In the genomic region with DNA sequence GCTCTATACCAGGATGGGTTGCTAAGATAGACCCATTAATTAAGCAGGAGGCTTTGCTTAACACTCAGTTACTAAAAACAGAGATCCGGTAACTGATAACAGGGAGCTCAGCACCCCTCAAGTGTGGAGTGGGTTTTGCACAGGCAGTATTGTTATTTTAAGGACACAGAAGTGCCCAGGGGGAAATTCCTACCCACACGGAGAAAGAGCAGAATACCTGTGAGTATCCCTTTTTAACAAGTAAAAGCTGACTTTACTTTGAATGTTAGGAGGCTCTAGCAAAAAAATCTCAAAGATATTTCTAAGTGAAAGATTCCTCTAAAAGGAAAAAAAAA, we compare ENCODE assay signal across 22 cellular contexts. TPM values are rescaled to one million over a fixed set of nuclear protein-coding genes. Genes with fewer than 3 reads are reported as not detected.
DNase-seq lines count a peak whose midpoint lies in the region; ATAC-seq and TF ChIP-seq lines count a peak whose summit lies in the region.
"Had no signal": no experiment of that assay in that cellular context is flagged by ENCODE, and none has a peak within 500 bp of the region (broad histone marks: within the 10 kb centered on the region; RNA-seq: fewer than 3 reads in every experiment).

No MANE protein-coding gene starts in this region.

- ATAC-seq in WTC11 (no peak; the same call in 1 of the 2 replicates), T-cell (replicated peaks in 1 of 4) (no peak), GM18907 (IDR thresholded peaks at IDR 0.05; ENCODE audit: unreplicated experiment) (no peak)
- ATAC-seq: K562 had no signal

- CTCF ChIA-PET in WTC11 (lab: Charles Lee) = interaction anchor here (0.6 to 2.4 kb wide), 8 partner anchors 21 to 229 kb away, joined by 3 to 11 read pairs (median 4); partner anchors contain the start of gene HAS3
- CTCF ChIA-PET in T-cell (lab: Charles Lee) = no interaction called here

- H3K4me1 ChIP-seq in HUES64 (ENCODE audit: insufficient read depth, low read length) (peaks cover 53% of the 10 kb centered on the region), iPS-20b (ENCODE audit: insufficient read depth, low read length) (peaks cover 39% of the 10 kb centered on the region), thyroid gland (peaks cover 29 to 34% of the 10 kb centered on the region in 2 donors)

- intact Hi-C loops in thyroid gland (cut with DNase I) = loop anchor here (10.0 kb wide), 1 partner anchor 88 kb away; no protein-coding TSS in a partner anchor

- TF ChIP-seq CTCF in WTC11 (IDR thresholded peaks at IDR 0.05) (no peak), thyroid gland (IDR thresholded peaks at IDR 0.05) (no peak)

- H3K27ac ChIP-seq in HUES64 (ENCODE audit: low read depth, low read length) (peak overlapping the region; percentile 60), iPS-20b (ENCODE audit: low read length) (peak overlapping the region; percentile 62), thyroid gland (peak overlapping the region; percentile 91 to 93 (median 91))
- H3K27ac ChIP-seq: HL-60, left ventricle myocardium inferior, neutrophil had no signal

- no peaks in the 10 kb centered on the region for H3K36me3 Mint-ChIP-seq in WTC11
- peaks cover 8% of the 10 kb centered on the region for H3K36me3 Mint-ChIP-seq in T-cell

- H3K36me3 ChIP-seq in HUES64 (ENCODE audit: insufficient read depth, low read length) = no peaks in the 10 kb centered on the region
- H3K36me3 ChIP-seq in iPS-20b (ENCODE audit: insufficient read depth, low read depth, low read length) = no peaks in the 10 kb centered on the region
- no peaks in the 10 kb centered on the region for H3K36me3 ChIP-seq in thyroid gland

- WGBS in HUES64 = 11% methylated on average over 1 of the region's 2 CpGs
- WGBS in thyroid gland, 2 donors = 26% methylated on average over 2 of the region's 2 CpGs

- POLR2A ChIA-PET in WTC11 (lab: Charles Lee) = interaction anchor here (0.5 to 2.2 kb wide), 5 partner anchors 17 to 259 kb away, joined by 4 to 6 read pairs (median 4); partner anchors contain the start of gene HAS3
- POLR2A ChIA-PET in T-cell (lab: Charles Lee) = no interaction called here

- H3K4me3 Mint-ChIP-seq in WTC11 (peak overlapping the region; percentile 55), T-cell (no peak overlapping the region)
- H3K4me3 Mint-ChIP-seq: activated naive CD4-positive, alpha-beta T cell treated with anti-CD3 and anti-CD28 coated beads, Interleukin-2, amount 10 ng/mL, durations not matched to agents 7 days and 5 days; activated T-cell treated with anti-CD3 and anti-CD28 coated beads, Interleukin-2, amount 50 U/mL, for 24 hours had no signal

- H3K4me1 Mint-ChIP-seq in WTC11 (peaks cover 63% of the 10 kb centered on the region), T-cell (no peaks in the 10 kb centered on the region)
- H3K4me1 Mint-ChIP-seq: activated naive CD4-positive, alpha-beta T cell treated with anti-CD3 and anti-CD28 coated beads, Interleukin-2, amount 10 ng/mL, durations not matched to agents 7 days and 5 days had no signal

- in situ Hi-C loops in KBM-7 (cut with MboI; ENCODE audit: low pct_unique_long_range_greater_than_20kb, low sequenced_read_pairs) = no loop called here

- H3K9ac ChIP-seq in HUES64 (ENCODE audit: low read depth, low read length) (peak overlapping the region; percentile 21; the same call in 1 of the 2 replicates), iPS-20b (ENCODE audit: low read depth, low read length) (peak overlapping the region; percentile 63; the same call in 1 of the 2 replicates)

- H3K9me3 Mint-ChIP-seq in WTC11 (no peaks in the 10 kb centered on the region), T-cell (no peaks in the 10 kb centered on the region)
- H3K9me3 Mint-ChIP-seq: activated naive CD4-positive, alpha-beta T cell treated with anti-CD3 and anti-CD28 coated beads, Interleukin-2, amount 10 ng/mL, durations not matched to agents 7 days and 5 days; activated T-cell treated with anti-CD3 and anti-CD28 coated beads, Interleukin-2, amount 50 U/mL, for 24 hours had no signal

- DNase-seq in WTC11 (ENCODE audit: low spot score) (no peak), thyroid gland (peak; percentile 51 to 59), T-cell (no peak), dermis blood vessel endothelial cell (no peak), KBM-7 (no peak)
- DNase-seq: activated CD4-positive, CD25-positive, alpha-beta regulatory T cell; activated naive CD4-positive, alpha-beta T cell treated with anti-CD3 and anti-CD28 coated beads, Interleukin-2, amount 10 ng/mL, durations not matched to agents 7 days and 5 days; activated T-cell treated with anti-CD3 and anti-CD28 coated beads, Interleukin-2, amount 50 U/mL, for 24 hours; aorta; effector memory CD4-positive, alpha-beta T cell; H7; left ventricle myocardium inferior; NCI-H2081; NCI-H446; NK-92 treated with Interleukin-12 subunit alpha and Interleukin-12 subunit beta, amount 100 ng/mL, for 24 hours; stimulated activated CD4-positive, alpha-beta T cell treated with anti-CD3 and anti-CD28 coated beads, Interleukin-4, amount 100 ng/mL, for 4 hours had no signal

- H3K4me3 ChIP-seq in HUES64 (ENCODE audit: low read length) = peak overlapping the region; percentile 26
- peak overlapping the region; percentile 52 for H3K4me3 ChIP-seq in iPS-20b (ENCODE audit: low read length)
- no peak overlapping the region for H3K4me3 ChIP-seq in thyroid gland (replicated peaks in 1 of 3)
- H3K4me3 ChIP-seq: K562, left ventricle myocardium inferior had no signal

- no peaks in the 10 kb centered on the region for H3K27me3 Mint-ChIP-seq in WTC11 (ENCODE audit: low read depth)
- no peaks in the 10 kb centered on the region for H3K27me3 Mint-ChIP-seq in T-cell
- H3K27me3 Mint-ChIP-seq: activated naive CD4-positive, alpha-beta T cell treated with anti-CD3 and anti-CD28 coated beads, Interleukin-2, amount 10 ng/mL, durations not matched to agents 7 days and 5 days; activated T-cell treated with anti-CD3 and anti-CD28 coated beads, Interleukin-2, amount 50 U/mL, for 24 hours had no signal

- TF ChIP-seq POLR2A in thyroid gland (IDR thresholded peaks at IDR 0.05) = no peak

- H3K27ac Mint-ChIP-seq in WTC11 = peak overlapping the region; percentile 96
- H3K27ac Mint-ChIP-seq in T-cell = no peak overlapping the region
- H3K27ac Mint-ChIP-seq: activated naive CD4-positive, alpha-beta T cell treated with anti-CD3 and anti-CD28 coated beads, Interleukin-2, amount 10 ng/mL, durations not matched to agents 7 days and 5 days; activated T-cell treated with anti-CD3 and anti-CD28 coated beads, Interleukin-2, amount 50 U/mL, for 24 hours had no signal

- no peaks in the 10 kb centered on the region for H3K9me3 ChIP-seq in HUES64 (ENCODE audit: insufficient read depth, low read depth, low read length)
- H3K9me3 ChIP-seq in iPS-20b (ENCODE audit: insufficient read depth, low read depth, low read length) = no peaks in the 10 kb centered on the region
- no peaks in the 10 kb centered on the region for H3K9me3 ChIP-seq in thyroid gland
- H3K9me3 ChIP-seq: left ventricle myocardium inferior, neutrophil had no signal

- H3K27me3 ChIP-seq in HUES64 (ENCODE audit: insufficient read depth, low read length) = no peaks in the 10 kb centered on the region
- no peaks in the 10 kb centered on the region for H3K27me3 ChIP-seq in iPS-20b (ENCODE audit: insufficient read depth, low read length)
- H3K27me3 ChIP-seq in thyroid gland = no peaks in the 10 kb centered on the region
- H3K27me3 ChIP-seq: neutrophil had no signal

TF ChIP-seq in WTC11, 78 proteins besides CTCF, POLR2A, EP300 and RAD21:
- TF ChIP-seq MXD4 (CRISPR knock-in tag; IDR thresholded peaks at IDR 0.05; ENCODE audit: borderline replicate concordance) (no peak), MYBL2 (CRISPR knock-in tag; IDR thresholded peaks at IDR 0.05) (no peak), CREM (CRISPR knock-in tag; IDR thresholded peaks at IDR 0.05) (no peak), IRF1 (CRISPR knock-in tag; IDR thresholded peaks at IDR 0.05) (no peak)
- TF ChIP-seq, protein P1, sequence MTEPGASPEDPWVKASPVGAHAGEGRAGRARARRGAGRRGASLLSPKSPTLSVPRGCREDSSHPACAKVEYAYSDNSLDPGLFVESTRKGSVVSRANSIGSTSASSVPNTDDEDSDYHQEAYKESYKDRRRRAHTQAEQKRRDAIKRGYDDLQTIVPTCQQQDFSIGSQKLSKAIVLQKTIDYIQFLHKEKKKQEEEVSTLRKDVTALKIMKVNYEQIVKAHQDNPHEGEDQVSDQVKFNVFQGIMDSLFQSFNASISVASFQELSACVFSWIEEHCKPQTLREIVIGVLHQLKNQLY (CRISPR knock-in tag; IDR thresholded peaks at IDR 0.05) = no peak

RNA-seq across cellular contexts. Expression of gene HAS3, which starts 32.8 kb away (rescaled TPM):
- polyA plus RNA-seq in HUES64 (2013, experiment 1 of 2) = 50.0 TPM
- 43.6 TPM for polyA plus RNA-seq in HUES64 (2013, experiment 2 of 2)
- 54.4 to 66.9 TPM (median 56.0 TPM) in 3 replicates for total RNA-seq in WTC11 (2021)
- 1 to 10 TPM; 3.5 to 9.1 (median 7.5) TPM for total RNA-seq in thyroid gland
- total RNA-seq in T-cell = 1 to 10 TPM; 2.0 to 4.7 (median 3.4) TPM
- 3.6 and 4.5 TPM in 2 replicates for total RNA-seq in dermis blood vessel endothelial cell

RNA-seq across cellular contexts. Expression of gene CHTF8, which starts 59.8 kb away (rescaled TPM):
- 115 TPM for polyA plus RNA-seq in HUES64 (2013, experiment 1 of 2)
- polyA plus RNA-seq in HUES64 (2013, experiment 2 of 2) = 120 TPM
- total RNA-seq in WTC11 (2021) = 115 to 134 TPM (median 132 TPM) in 3 replicates
- total RNA-seq in thyroid gland = 100 to 1,000 TPM in 3 of 4 donors, 10 to 100 TPM in 1; 95.8 to 124 (median 104) TPM
- 100 to 1,000 TPM in 3 of 5 donors, 10 to 100 TPM in 2; 64.8 to 138 (median 124) TPM for total RNA-seq in T-cell
- 89.9 and 160 TPM in 2 replicates for total RNA-seq in dermis blood vessel endothelial cell

RNA-seq across cellular contexts. Expression of gene UTP4, which starts 59.8 kb away (rescaled TPM):
- polyA plus RNA-seq in HUES64 (2013, experiment 1 of 2) = 90.1 TPM
- polyA plus RNA-seq in HUES64 (2013, experiment 2 of 2) = 78.6 TPM
- total RNA-seq in WTC11 (2021) = 71.0 to 85.7 TPM (median 74.4 TPM) in 3 replicates
- 10 to 100 TPM; 22.4 to 33.1 (median 24.1) TPM for total RNA-seq in thyroid gland
- total RNA-seq in T-cell = 10 to 100 TPM; 30.3 to 42.5 (median 37.8) TPM
- 14.1 and 26.7 TPM in 2 replicates for total RNA-seq in dermis blood vessel endothelial cell

Comparison
In these comparisons a context has a peak if more than half of its experiments do, and no peak if none do; other contexts are left out.
1. H3K4me3 ChIP-seq: peak in HUES64 (single experiment) and iPS-20b (single experiment); none in thyroid gland (0 of 3).
2. DNase-seq: peak in thyroid gland (2 of 2); none in WTC11 (single experiment), T-cell (0 of 34), dermis blood vessel endothelial cell (single experiment) and KBM-7 (single experiment).
3. Peak in every context shown above with its lines, with median percentiles within 50 percentile points of each other: H3K27ac ChIP-seq.